8 cellular contexts compared by ENCODE assay signal in genomic region chr11:95680169-95680929, GRCh38.
DNase-seq lines count a peak whose midpoint lies in the region; ATAC-seq and TF ChIP-seq lines count a peak whose summit lies in the region.

No MANE protein-coding gene starts in this region.

- no peak overlapping the region for H3K4me2 ChIP-seq in Karpas-422 (ENCODE audit: low read depth, low read length, poor library complexity, severe bottlenecking)

- 42 to 45% methylated on average over 3 of the region's 3 CpGs for WGBS in body of pancreas, 2 donors
- 47% methylated on average over 3 of the region's 3 CpGs for WGBS in prostate gland

- H3K27ac ChIP-seq in body of pancreas (no peak overlapping the region), prostate gland (peak overlapping the region in 1 of 2 donors; percentile 4), Karpas-422 (ENCODE audit: low read length) (no peak overlapping the region)

- TF ChIP-seq CTCF in body of pancreas (IDR thresholded peaks at IDR 0.05) (no peak), prostate gland (IDR thresholded peaks at IDR 0.05) (no peak)

- DNase-seq in activated T-cell treated with anti-CD3 and anti-CD28 coated beads, Interleukin-2, amount 50 U/mL, for 4 hours: no peak
- no peak for DNase-seq in activated T-cell treated with anti-CD3 and anti-CD28 coated beads, Interleukin-2, amount 50 U/mL, for 48 hours
- no peak for DNase-seq in body of pancreas
- peak; percentile 19 for DNase-seq in prostate gland (ENCODE audit: low spot score)
- DNase-seq in Karpas-422: no peak
- DNase-seq in NCI-H1436 (lab: John Stamatoyannopoulos, UW): no peak

- H4K20me1 ChIP-seq in Karpas-422 (ENCODE audit: insufficient read depth, low read depth, low read length): no peaks in the 10 kb centered on the region

- TF ChIP-seq POLR2A in body of pancreas (IDR thresholded peaks at IDR 0.05) (no peak), prostate gland (IDR thresholded peaks at IDR 0.05) (no peak)

- H3K27me3 Mint-ChIP-seq in activated T-cell treated with anti-CD3 and anti-CD28 coated beads, Interleukin-2, amount 50 U/mL, for 4 hours (ENCODE audit: low read depth): no peaks in the 10 kb centered on the region

- peaks cover 4% of the 10 kb centered on the region for H3K9me3 Mint-ChIP-seq in activated T-cell treated with anti-CD3 and anti-CD28 coated beads, Interleukin-2, amount 50 U/mL, for 4 hours

- peak; percentile 55 to 56 for ATAC-seq in activated T-cell treated with anti-CD3 and anti-CD28 coated beads, Interleukin-2, amount 50 U/mL, for 4 hours
- ATAC-seq in HG03108 (IDR thresholded peaks at IDR 0.05; ENCODE audit: unreplicated experiment) (peak; percentile 83), body of pancreas (peak; percentile 86), HG03097 (IDR thresholded peaks at IDR 0.05; ENCODE audit: low FRiP score, unreplicated experiment) (no peak)

- peaks cover 10% of the 10 kb centered on the region for H3K4me1 ChIP-seq in body of pancreas
- no peaks in the 10 kb centered on the region for H3K4me1 ChIP-seq in prostate gland (replicated peaks)
- no peaks in the 10 kb centered on the region for H3K4me1 ChIP-seq in Karpas-422 (ENCODE audit: low read length)

- peaks cover 81% of the 10 kb centered on the region for H3K4me1 Mint-ChIP-seq in activated T-cell treated with anti-CD3 and anti-CD28 coated beads, Interleukin-2, amount 50 U/mL, for 4 hours (ENCODE audit: low read depth)

- H3K9me3 ChIP-seq in body of pancreas: no peaks in the 10 kb centered on the region
- H3K9me3 ChIP-seq in prostate gland: no peaks in the 10 kb centered on the region
- no peaks in the 10 kb centered on the region for H3K9me3 ChIP-seq in Karpas-422 (ENCODE audit: low read length)

- H3K4me3 ChIP-seq in body of pancreas (no peak overlapping the region), prostate gland (no peak overlapping the region), Karpas-422 (ENCODE audit: low read length) (no peak overlapping the region)

- no peak overlapping the region for H2AFZ ChIP-seq in Karpas-422 (ENCODE audit: low read length)

- no peak overlapping the region for H3K9ac ChIP-seq in Karpas-422 (ENCODE audit: low read length)

- no peaks in the 10 kb centered on the region for H3K36me3 Mint-ChIP-seq in activated T-cell treated with anti-CD3 and anti-CD28 coated beads, Interleukin-2, amount 50 U/mL, for 4 hours (ENCODE audit: insufficient read depth)

- no peaks in the 10 kb centered on the region for H3K9me2 ChIP-seq in Karpas-422 (replicated peaks; ENCODE audit: insufficient read depth, low read length)

- intact Hi-C loops in body of pancreas (cut with DNase I): no loop called here
- intact Hi-C loops in prostate gland (cut with DNase I): loop anchor here (5.0 kb wide), 1 partner anchor 33 kb away; no protein-coding TSS in a partner anchor

- H3K79me2 ChIP-seq in Karpas-422 (ENCODE audit: low read length): no peaks in the 10 kb centered on the region

- H3K36me3 ChIP-seq in body of pancreas (replicated peaks in 1 of 2; ENCODE audit: insufficient read depth in 1 of 2, low read depth in 2 of 2) (no peaks in the 10 kb centered on the region), prostate gland (no peaks in the 10 kb centered on the region), Karpas-422 (ENCODE audit: insufficient read depth, low read length) (no peaks in the 10 kb centered on the region)

- peak overlapping the region; percentile 52 for H3K4me3 Mint-ChIP-seq in activated T-cell treated with anti-CD3 and anti-CD28 coated beads, Interleukin-2, amount 50 U/mL, for 4 hours

- H3K27me3 ChIP-seq in body of pancreas (no peaks in the 10 kb centered on the region), prostate gland (replicated peaks; ENCODE audit: insufficient read depth) (no peaks in the 10 kb centered on the region), Karpas-422 (ENCODE audit: low read length) (no peaks in the 10 kb centered on the region)
